ENCODE assay signal across 9 cellular contexts in the genomic region with DNA sequence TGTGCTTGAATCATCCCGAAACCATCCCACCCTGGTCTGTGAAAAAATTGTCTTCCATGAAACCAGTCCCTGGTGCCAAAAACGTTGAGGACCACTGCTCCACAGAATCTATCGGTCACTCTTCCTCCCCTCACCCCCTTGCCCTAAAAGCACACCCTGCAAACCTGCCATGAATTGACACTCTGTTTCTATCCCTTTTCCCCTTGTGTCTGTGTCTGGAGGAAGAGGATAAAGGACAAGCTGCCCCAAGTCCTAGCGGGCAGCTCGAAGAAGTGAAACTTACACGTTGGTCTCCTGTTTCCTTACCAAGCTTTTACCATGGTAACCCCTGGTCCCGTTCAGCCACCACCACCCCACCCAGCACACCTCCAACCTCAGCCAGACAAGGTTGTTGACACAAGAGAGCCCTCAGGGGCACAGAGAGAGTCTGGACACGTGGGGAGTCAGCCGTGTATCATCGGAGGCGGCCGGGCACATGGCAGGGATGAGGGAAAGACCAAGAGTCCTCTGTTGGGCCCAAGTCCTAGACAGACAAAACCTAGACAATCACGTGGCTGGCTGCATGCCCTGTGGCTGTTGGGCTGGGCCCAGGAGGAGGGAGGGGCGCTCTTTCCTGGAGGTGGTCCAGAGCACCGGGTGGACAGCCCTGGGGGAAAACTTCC. TPM values are rescaled to one million over a fixed set of nuclear protein-coding genes. Genes with fewer than 3 reads are reported as not detected.
DNase-seq lines count a peak whose midpoint lies in the region; ATAC-seq and TF ChIP-seq lines count a peak whose summit lies in the region.
"Had no signal": no experiment of that assay in that cellular context is flagged by ENCODE, and none has a peak within 500 bp of the region (broad histone marks: within the 10 kb centered on the region; RNA-seq: fewer than 3 reads in every experiment).

No MANE protein-coding gene starts in this region.

- H3K36me3 Mint-ChIP-seq in activated CD8-positive, alpha-beta T cell treated with anti-CD3 and anti-CD28 coated beads, Interleukin-2, amount 10 ng/mL, durations not matched to agents 7 days and 5 days (ENCODE audit: low read depth): peaks cover 4% of the 10 kb centered on the region
- no peaks in the 10 kb centered on the region for H3K36me3 Mint-ChIP-seq in stimulated activated naive B cell treated with anti-CD40 and anti-IgM and Interleukin-4, amounts not matched to agents 10 μg/mL and 1 μg/mL and 100 μg/mL, for 72 hours
- H3K36me3 Mint-ChIP-seq in glutamatergic neuron (ENCODE audit: unreplicated experiment): no peaks in the 10 kb centered on the region

- CTCF ChIA-PET in activated CD8-positive, alpha-beta T cell treated with anti-CD3 and anti-CD28 coated beads, Interleukin-2, amount 10 ng/mL, durations not matched to agents 7 days and 5 days (lab: Charles Lee): interaction anchor here (0.6 to 7.2 kb wide), 10 partner anchors 8 to 325 kb away, joined by 3 to 51 read pairs (median 4); no protein-coding TSS in a partner anchor

- peaks cover 60% of the 10 kb centered on the region for H3K4me1 Mint-ChIP-seq in activated CD8-positive, alpha-beta T cell treated with anti-CD3 and anti-CD28 coated beads, Interleukin-2, amount 10 ng/mL, durations not matched to agents 7 days and 5 days (ENCODE audit: low read depth)
- peaks cover 30 to 52% of the 10 kb centered on the region in 2 donors for H3K4me1 Mint-ChIP-seq in stimulated activated naive B cell treated with anti-CD40 and anti-IgM and Interleukin-4, amounts not matched to agents 10 μg/mL and 1 μg/mL and 100 μg/mL, for 72 hours
- H3K4me1 Mint-ChIP-seq in glutamatergic neuron (ENCODE audit: low read depth, unreplicated experiment): peaks cover 1% of the 10 kb centered on the region

- peak; percentile 61 for ATAC-seq in HG03460 (IDR thresholded peaks at IDR 0.05; ENCODE audit: unreplicated experiment)
- ATAC-seq in activated CD8-positive, alpha-beta T cell treated with anti-CD3 and anti-CD28 coated beads, Interleukin-2, amount 10 ng/mL, durations not matched to agents 7 days and 5 days: peak; percentile 29
- ATAC-seq in stimulated activated naive B cell treated with anti-CD40 and anti-IgM and Interleukin-4, amounts not matched to agents 10 μg/mL and 1 μg/mL and 100 μg/mL, for 72 hours (replicated peaks): peak; percentile 28 to 65
- ATAC-seq in HG03565 (IDR thresholded peaks at IDR 0.05; ENCODE audit: unreplicated experiment): no peak

- DNase-seq in GM19238 (ENCODE audit: insufficient read length, low spot score): peak; percentile 49
- peak; percentile 46 for DNase-seq in activated CD8-positive, alpha-beta T cell treated with anti-CD3 and anti-CD28 coated beads, Interleukin-2, amount 10 ng/mL, durations not matched to agents 7 days and 5 days
- peak; percentile 89 for DNase-seq in iris pigment epithelial cell (ENCODE audit: low read depth)
- DNase-seq in stimulated activated naive B cell treated with anti-CD40 and anti-IgM and Interleukin-4, amounts not matched to agents 10 μg/mL and 1 μg/mL and 100 μg/mL, for 72 hours: no peak
- DNase-seq in DMS53 (lab: John Stamatoyannopoulos, UW): no peak
- no peak for DNase-seq in glutamatergic neuron

- peak overlapping the region; percentile 56 for H3K4me3 Mint-ChIP-seq in activated CD8-positive, alpha-beta T cell treated with anti-CD3 and anti-CD28 coated beads, Interleukin-2, amount 10 ng/mL, durations not matched to agents 7 days and 5 days
- peak overlapping the region in 1 of 2 donors; percentile 51 for H3K4me3 Mint-ChIP-seq in stimulated activated naive B cell treated with anti-CD40 and anti-IgM and Interleukin-4, amounts not matched to agents 10 μg/mL and 1 μg/mL and 100 μg/mL, for 72 hours
- H3K4me3 Mint-ChIP-seq in glutamatergic neuron (ENCODE audit: unreplicated experiment): no peak overlapping the region

- POLR2A ChIA-PET in activated CD8-positive, alpha-beta T cell treated with anti-CD3 and anti-CD28 coated beads, Interleukin-2, amount 10 ng/mL, durations not matched to agents 7 days and 5 days (lab: Charles Lee): interaction anchor here (0.6 to 2.0 kb wide), 3 partner anchors 12 to 41 kb away, joined by 3 to 9 read pairs (median 3); a partner anchor contains a TSS

- no peaks in the 10 kb centered on the region for H3K9me3 Mint-ChIP-seq in activated CD8-positive, alpha-beta T cell treated with anti-CD3 and anti-CD28 coated beads, Interleukin-2, amount 10 ng/mL, durations not matched to agents 7 days and 5 days (ENCODE audit: insufficient read depth)
- H3K9me3 Mint-ChIP-seq in stimulated activated naive B cell treated with anti-CD40 and anti-IgM and Interleukin-4, amounts not matched to agents 10 μg/mL and 1 μg/mL and 100 μg/mL, for 72 hours: peaks cover 0 to 1% of the 10 kb centered on the region in 2 donors
- peaks cover 2% of the 10 kb centered on the region for H3K9me3 Mint-ChIP-seq in glutamatergic neuron (ENCODE audit: unreplicated experiment)

- H3K27me3 Mint-ChIP-seq in activated CD8-positive, alpha-beta T cell treated with anti-CD3 and anti-CD28 coated beads, Interleukin-2, amount 10 ng/mL, durations not matched to agents 7 days and 5 days (ENCODE audit: low read depth): peaks cover 19% of the 10 kb centered on the region
- H3K27me3 Mint-ChIP-seq in stimulated activated naive B cell treated with anti-CD40 and anti-IgM and Interleukin-4, amounts not matched to agents 10 μg/mL and 1 μg/mL and 100 μg/mL, for 72 hours: peaks cover 54 to 60% of the 10 kb centered on the region in 2 donors
- peaks cover 6% of the 10 kb centered on the region for H3K27me3 Mint-ChIP-seq in glutamatergic neuron (ENCODE audit: unreplicated experiment)

- H3K27ac Mint-ChIP-seq in activated CD8-positive, alpha-beta T cell treated with anti-CD3 and anti-CD28 coated beads, Interleukin-2, amount 10 ng/mL, durations not matched to agents 7 days and 5 days: peak overlapping the region; percentile 79
- peak overlapping the region; percentile 25 for H3K27ac Mint-ChIP-seq in stimulated activated naive B cell treated with anti-CD40 and anti-IgM and Interleukin-4, amounts not matched to agents 10 μg/mL and 1 μg/mL and 100 μg/mL, for 72 hours
- no peak overlapping the region for H3K27ac Mint-ChIP-seq in glutamatergic neuron (ENCODE audit: unreplicated experiment)

- TF ChIP-seq CTCF in glutamatergic neuron (IDR thresholded peaks at IDR 0.05; ENCODE audit: partially characterized antibody, unreplicated experiment): no peak

RNA-seq across cellular contexts. Expression of a gene that starts 0.8 kb away (rescaled TPM):
- under 1 TPM; 0.47 to 0.58 TPM for total RNA-seq in activated CD8-positive, alpha-beta T cell treated with anti-CD3 and anti-CD28 coated beads, Interleukin-2, amount 10 ng/mL, durations not matched to agents 7 days and 5 days
- total RNA-seq in glutamatergic neuron (ENCODE audit: unreplicated experiment): not detected
- total RNA-seq: T-helper 1 cell treated with Interleukin-12 subunit alpha and Interleukin-12 subunit beta and Interleukin-4 antibody, amounts not matched to agents 30 ng/mL and 1 ng/mL, for 36 hours had no signal

RNA-seq across cellular contexts. Expression of a gene that starts 28.2 kb away (rescaled TPM):
- total RNA-seq in activated CD8-positive, alpha-beta T cell treated with anti-CD3 and anti-CD28 coated beads, Interleukin-2, amount 10 ng/mL, durations not matched to agents 7 days and 5 days: 10 to 100 TPM; 46.2 to 48.9 TPM
- total RNA-seq in glutamatergic neuron (ENCODE audit: unreplicated experiment): 50.4 TPM

RNA-seq across cellular contexts. Expression of a gene that starts 39.2 kb away (rescaled TPM):
- total RNA-seq in activated CD8-positive, alpha-beta T cell treated with anti-CD3 and anti-CD28 coated beads, Interleukin-2, amount 10 ng/mL, durations not matched to agents 7 days and 5 days: under 1 TPM; 0.29 to 0.53 TPM
- total RNA-seq in glutamatergic neuron (ENCODE audit: unreplicated experiment): 8.4 TPM

RNA-seq across cellular contexts. Expression of a gene that starts 40.8 kb away (rescaled TPM):
- total RNA-seq in activated CD8-positive, alpha-beta T cell treated with anti-CD3 and anti-CD28 coated beads, Interleukin-2, amount 10 ng/mL, durations not matched to agents 7 days and 5 days: 10 to 100 TPM; 66.8 to 67.9 TPM
- total RNA-seq in glutamatergic neuron (ENCODE audit: unreplicated experiment): 0.61 TPM

RNA-seq across cellular contexts. Expression of a gene that starts 54.0 kb away (rescaled TPM):
- total RNA-seq in activated CD8-positive, alpha-beta T cell treated with anti-CD3 and anti-CD28 coated beads, Interleukin-2, amount 10 ng/mL, durations not matched to agents 7 days and 5 days: not detected
- total RNA-seq in glutamatergic neuron (ENCODE audit: unreplicated experiment): 2.4 TPM
- total RNA-seq: T-helper 1 cell treated with Interleukin-12 subunit alpha and Interleukin-12 subunit beta and Interleukin-4 antibody, amounts not matched to agents 30 ng/mL and 1 ng/mL, for 36 hours had no signal

Comparison
In these comparisons a context has a peak if more than half of its experiments do, and no peak if none do; other contexts are left out.
1. DNase-seq: peak in GM19238 (single experiment), activated CD8-positive, alpha-beta T cell treated with anti-CD3 and anti-CD28 coated beads, Interleukin-2, amount 10 ng/mL, durations not matched to agents 7 days and 5 days (single experiment) and iris pigment epithelial cell (single experiment); none in stimulated activated naive B cell treated with anti-CD40 and anti-IgM and Interleukin-4, amounts not matched to agents 10 μg/mL and 1 μg/mL and 100 μg/mL, for 72 hours (single experiment), DMS53 (single experiment) and glutamatergic neuron (single experiment).